Comparison of ENCODE assay signal across 10 cellular contexts in genomic region chr3:151067158-151067557, GRCh38. TPM values are rescaled to one million over a fixed set of nuclear protein-coding genes. Genes with fewer than 3 reads are reported as not detected.
A peak's percentile ranks its signal among the peaks of the same experiment; 100 is the strongest.
DNase-seq lines count a peak whose midpoint lies in the region; ATAC-seq and TF ChIP-seq lines count a peak whose summit lies in the region.
"Had no signal": no experiment of that assay in that cellular context is flagged by ENCODE, and none has a peak within 500 bp of the region (broad histone marks: within the 10 kb centered on the region; RNA-seq: fewer than 3 reads in every experiment).

No MANE protein-coding gene starts in this region.

- H3K27me3 ChIP-seq in body of pancreas: no peaks in the 10 kb centered on the region

- no peaks in the 10 kb centered on the region for H3K36me3 Mint-ChIP-seq in stimulated activated naive B cell treated with anti-CD40 and anti-IgM and Interleukin-4, amounts not matched to agents 10 μg/mL and 1 μg/mL and 100 μg/mL, for 72 hours
- H3K36me3 Mint-ChIP-seq: naive thymus-derived CD4-positive, alpha-beta T cell had no signal

- intact Hi-C loops in body of pancreas (cut with DNase I): no loop called here

- no peak overlapping the region for H3K27ac ChIP-seq in body of pancreas
- H3K27ac ChIP-seq: RWPE1 had no signal

- H3K27me3 Mint-ChIP-seq in stimulated activated naive B cell treated with anti-CD40 and anti-IgM and Interleukin-4, amounts not matched to agents 10 μg/mL and 1 μg/mL and 100 μg/mL, for 72 hours: peaks cover 5 to 10% of the 10 kb centered on the region in 2 donors

- H3K4me3 Mint-ChIP-seq in stimulated activated naive B cell treated with anti-CD40 and anti-IgM and Interleukin-4, amounts not matched to agents 10 μg/mL and 1 μg/mL and 100 μg/mL, for 72 hours: no peak overlapping the region
- H3K4me3 Mint-ChIP-seq: naive thymus-derived CD4-positive, alpha-beta T cell had no signal

- TF ChIP-seq POLR2A in body of pancreas (IDR thresholded peaks at IDR 0.05): no peak

- H3K4me3 ChIP-seq in fibroblast of the aortic adventitia (ENCODE audit: low read depth, low read length) (no peak overlapping the region), body of pancreas (no peak overlapping the region)

- no peak for ATAC-seq in body of pancreas
- no peak for ATAC-seq in stimulated activated naive B cell treated with anti-CD40 and anti-IgM and Interleukin-4, amounts not matched to agents 10 μg/mL and 1 μg/mL and 100 μg/mL, for 72 hours (replicated peaks)
- ATAC-seq: naive thymus-derived CD4-positive, alpha-beta T cell had no signal

- TF ChIP-seq CTCF in GM20000 (IDR thresholded peaks at IDR 0.05; ENCODE audit: extremely low read depth, missing control alignments) (peak; percentile 29), fibroblast of the aortic adventitia (IDR thresholded peaks at IDR 0.05; ENCODE audit: insufficient read depth, low read length) (peak; percentile 9), body of pancreas (IDR thresholded peaks at IDR 0.05) (peak in 1 of 7 experiments; percentile 5)

- H3K9me3 ChIP-seq in body of pancreas: no peaks in the 10 kb centered on the region

- peaks cover 0 to 3% of the 10 kb centered on the region in 2 donors for H3K9me3 Mint-ChIP-seq in stimulated activated naive B cell treated with anti-CD40 and anti-IgM and Interleukin-4, amounts not matched to agents 10 μg/mL and 1 μg/mL and 100 μg/mL, for 72 hours

- no peaks in the 10 kb centered on the region for H3K4me1 ChIP-seq in body of pancreas

- no peaks in the 10 kb centered on the region for H3K36me3 ChIP-seq in body of pancreas (replicated peaks in 1 of 2; ENCODE audit: insufficient read depth in 1 of 2, low read depth in 2 of 2)

- peak; percentile 12 for DNase-seq in NCI-H1436 (lab: John Stamatoyannopoulos, UW)
- DNase-seq in NCI-H1436 treated with DMSO at 0.1 percent for 48 hours (lab: John Stamatoyannopoulos, UW): no peak
- DNase-seq in GM20000 (ENCODE audit: low spot score): no peak
- peak; percentile 53 for DNase-seq in OCI-M1 (lab: John Stamatoyannopoulos, UW)
- DNase-seq in fibroblast of the aortic adventitia (ENCODE audit: low read depth): no peak
- DNase-seq in foreskin melanocyte: no peak
- no peak for DNase-seq in body of pancreas
- no peak for DNase-seq in stimulated activated naive B cell treated with anti-CD40 and anti-IgM and Interleukin-4, amounts not matched to agents 10 μg/mL and 1 μg/mL and 100 μg/mL, for 72 hours
- DNase-seq: naive thymus-derived CD4-positive, alpha-beta T cell had no signal

- no peaks in the 10 kb centered on the region for H3K4me1 Mint-ChIP-seq in stimulated activated naive B cell treated with anti-CD40 and anti-IgM and Interleukin-4, amounts not matched to agents 10 μg/mL and 1 μg/mL and 100 μg/mL, for 72 hours
- H3K4me1 Mint-ChIP-seq: naive thymus-derived CD4-positive, alpha-beta T cell had no signal

- no peak overlapping the region for H3K27ac Mint-ChIP-seq in stimulated activated naive B cell treated with anti-CD40 and anti-IgM and Interleukin-4, amounts not matched to agents 10 μg/mL and 1 μg/mL and 100 μg/mL, for 72 hours
- H3K27ac Mint-ChIP-seq: naive thymus-derived CD4-positive, alpha-beta T cell had no signal

- 48 to 56% methylated on average over 2 of the region's 2 CpGs for WGBS in body of pancreas, 2 donors

RNA-seq across cellular contexts. Expression of gene MED12L, which starts 18.3 kb away (rescaled TPM):
- total RNA-seq in fibroblast of the aortic adventitia (ENCODE audit: low replicate concordance) (0.72 and 1.3 TPM in 2 replicates), body of pancreas (under 1 TPM; 0.33 to 0.78 TPM)

Comparison
In these comparisons a context has a peak if more than half of its experiments do, and no peak if none do; other contexts are left out.
1. DNase-seq: peak in NCI-H1436 (single experiment) and OCI-M1 (single experiment); none in NCI-H1436 treated with DMSO at 0.1 percent for 48 hours (single experiment), GM20000 (single experiment), fibroblast of the aortic adventitia (single experiment), foreskin melanocyte (single experiment), body of pancreas (0 of 4) and stimulated activated naive B cell treated with anti-CD40 and anti-IgM and Interleukin-4, amounts not matched to agents 10 μg/mL and 1 μg/mL and 100 μg/mL, for 72 hours (single experiment).